ENCODE assay signal across 9 cellular contexts in the genomic region with DNA sequence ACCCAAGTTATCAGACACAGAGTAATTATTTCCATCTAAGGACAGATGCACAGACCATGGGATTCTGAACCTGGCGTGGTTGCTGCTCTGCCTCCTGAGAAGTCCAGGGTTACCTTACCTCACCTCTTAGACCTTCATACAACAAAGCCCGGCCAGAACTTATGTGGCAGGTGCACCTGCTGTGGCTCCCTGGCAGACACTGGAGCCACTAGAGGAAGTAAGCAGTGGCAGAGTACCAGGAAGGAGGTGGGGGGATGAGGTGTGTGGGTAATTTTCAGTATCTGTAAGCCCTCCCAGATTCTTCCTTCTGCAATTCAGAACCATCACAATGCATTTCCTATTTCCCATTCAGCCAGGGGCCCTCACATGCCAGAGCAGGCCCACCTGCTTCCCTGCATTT.
A peak's percentile ranks its signal among the peaks of the same experiment; 100 is the strongest.
DNase-seq lines count a peak whose midpoint lies in the region; ATAC-seq, FAIRE-seq and TF ChIP-seq lines count a peak whose summit lies in the region.
"Had no signal": no experiment of that assay in that cellular context is flagged by ENCODE, and none has a peak within 500 bp of the region (broad histone marks: within the 10 kb centered on the region; RNA-seq: fewer than 3 reads in every experiment).

No MANE protein-coding gene starts in this region.

- no peak overlapping the region for H3K27ac Mint-ChIP-seq in stimulated activated naive B cell treated with anti-CD40 and anti-IgM and Interleukin-4, amounts not matched to agents 10 μg/mL and 1 μg/mL and 100 μg/mL, for 72 hours
- H3K27ac Mint-ChIP-seq in CD14-positive monocyte = no peak overlapping the region

- ATAC-seq in activated T-cell treated with anti-CD3 and anti-CD28 coated beads, Interleukin-2, amount 50 U/mL, for 4 hours = no peak
- ATAC-seq in stimulated activated naive B cell treated with anti-CD40 and anti-IgM and Interleukin-4, amounts not matched to agents 10 μg/mL and 1 μg/mL and 100 μg/mL, for 72 hours (replicated peaks) = no peak

- no peaks in the 10 kb centered on the region for H3K36me3 Mint-ChIP-seq in activated T-cell treated with anti-CD3 and anti-CD28 coated beads, Interleukin-2, amount 50 U/mL, for 4 hours (ENCODE audit: insufficient read depth)
- peaks cover 0 to 1% of the 10 kb centered on the region in 2 donors for H3K36me3 Mint-ChIP-seq in stimulated activated naive B cell treated with anti-CD40 and anti-IgM and Interleukin-4, amounts not matched to agents 10 μg/mL and 1 μg/mL and 100 μg/mL, for 72 hours
- H3K36me3 Mint-ChIP-seq in CD14-positive monocyte = peaks cover 0 to 15% of the 10 kb centered on the region in 2 donors

- no peaks in the 10 kb centered on the region for H3K27me3 Mint-ChIP-seq in activated T-cell treated with anti-CD3 and anti-CD28 coated beads, Interleukin-2, amount 50 U/mL, for 4 hours (ENCODE audit: low read depth)
- H3K27me3 Mint-ChIP-seq in stimulated activated naive B cell treated with anti-CD40 and anti-IgM and Interleukin-4, amounts not matched to agents 10 μg/mL and 1 μg/mL and 100 μg/mL, for 72 hours = no peaks in the 10 kb centered on the region
- peaks cover 81 to 93% (median 88%) of the 10 kb centered on the region in 3 donors for H3K27me3 Mint-ChIP-seq in CD14-positive monocyte (ENCODE audit: low read depth in 3 of 3)

- no peak overlapping the region for H3K27ac ChIP-seq in coronary artery
- peak overlapping the region in 1 of 2 donors; percentile 42 for H3K27ac ChIP-seq in small intestine (ENCODE audit: low read depth in 1 of 2, low read length in 1 of 2)
- H3K27ac ChIP-seq in WERI-Rb-1 = no peak overlapping the region

- H3K4me3 ChIP-seq in coronary artery = no peak overlapping the region
- H3K4me3 ChIP-seq in small intestine (ENCODE audit: low read depth in 1 of 2, low read length in 2 of 2) = no peak overlapping the region
- H3K4me3 ChIP-seq in WERI-Rb-1 (ENCODE audit: low read depth, low read length) = no peak overlapping the region

- 9 to 55% (median 32%) methylated on average over 2 of the region's 2 CpGs for WGBS in small intestine, 3 donors

- DNase-seq in activated T-cell treated with anti-CD3 and anti-CD28 coated beads, Interleukin-2, amount 50 U/mL, for 4 hours = no peak
- DNase-seq in activated T-cell treated with anti-CD3 and anti-CD28 coated beads for 4 hours (no peak), NCI-H2196 treated with DMSO at 0.1 percent for 48 hours (lab: John Stamatoyannopoulos, UW; ENCODE audit: unreplicated experiment) (peak; percentile 45), coronary artery (ENCODE audit: low spot score) (peak; percentile 38), small intestine (peak; percentile 27), WERI-Rb-1 (no peak), CD14-positive monocyte (ENCODE audit: low spot score) (no peak)
- DNase-seq in stimulated activated naive B cell treated with anti-CD40 and anti-IgM and Interleukin-4, amounts not matched to agents 10 μg/mL and 1 μg/mL and 100 μg/mL, for 72 hours = no peak
- DNase-seq: BE2C had no signal

- H3K9me3 ChIP-seq in small intestine (ENCODE audit: control insufficient read depth, low read depth) = no peaks in the 10 kb centered on the region
- H3K9me3 ChIP-seq in WERI-Rb-1 (ENCODE audit: severe bottlenecking) = no peaks in the 10 kb centered on the region
- H3K9me3 ChIP-seq: BE2C had no signal

- FAIRE-seq in small intestine (lab: Jason Lieb, UNC) = no peak

- peaks cover 2 to 5% of the 10 kb centered on the region in 2 donors for H3K4me1 ChIP-seq in small intestine (ENCODE audit: control insufficient read depth in 2 of 2, insufficient read depth in 1 of 2, low read depth in 1 of 2, low read length in 1 of 2)
- H3K4me1 ChIP-seq: BE2C had no signal

- H3K27me3 ChIP-seq in small intestine (ENCODE audit: control insufficient read depth in 2 of 2, insufficient read depth in 2 of 2, low read length in 2 of 2) = no peaks in the 10 kb centered on the region
- H3K27me3 ChIP-seq in WERI-Rb-1 (ENCODE audit: insufficient read depth, low read depth, severe bottlenecking) = no peaks in the 10 kb centered on the region

- TF ChIP-seq CTCF in coronary artery (IDR thresholded peaks at IDR 0.05) (no peak), WERI-Rb-1 (IDR thresholded peaks at IDR 0.05; ENCODE audit: low read depth, low read length) (no peak), CD14-positive monocyte (IDR thresholded peaks at IDR 0.05) (no peak)

- no peaks in the 10 kb centered on the region for H3K9me3 Mint-ChIP-seq in activated T-cell treated with anti-CD3 and anti-CD28 coated beads, Interleukin-2, amount 50 U/mL, for 4 hours
- no peaks in the 10 kb centered on the region for H3K9me3 Mint-ChIP-seq in stimulated activated naive B cell treated with anti-CD40 and anti-IgM and Interleukin-4, amounts not matched to agents 10 μg/mL and 1 μg/mL and 100 μg/mL, for 72 hours
- peaks cover 0 to 26% (median 18%) of the 10 kb centered on the region in 7 donors for H3K9me3 Mint-ChIP-seq in CD14-positive monocyte

- peaks cover 52% of the 10 kb centered on the region for H3K4me1 Mint-ChIP-seq in activated T-cell treated with anti-CD3 and anti-CD28 coated beads, Interleukin-2, amount 50 U/mL, for 4 hours (ENCODE audit: low read depth)
- H3K4me1 Mint-ChIP-seq in stimulated activated naive B cell treated with anti-CD40 and anti-IgM and Interleukin-4, amounts not matched to agents 10 μg/mL and 1 μg/mL and 100 μg/mL, for 72 hours = peaks cover 24 to 35% of the 10 kb centered on the region in 2 donors
- peaks cover 13% of the 10 kb centered on the region for H3K4me1 Mint-ChIP-seq in CD14-positive monocyte

- intact Hi-C loops in CD14-positive monocyte (cut with micrococcal nuclease) = no loop called here

- peak overlapping the region; percentile 86 for H3K4me3 Mint-ChIP-seq in activated T-cell treated with anti-CD3 and anti-CD28 coated beads, Interleukin-2, amount 50 U/mL, for 4 hours
- no peak overlapping the region for H3K4me3 Mint-ChIP-seq in stimulated activated naive B cell treated with anti-CD40 and anti-IgM and Interleukin-4, amounts not matched to agents 10 μg/mL and 1 μg/mL and 100 μg/mL, for 72 hours
- peak overlapping the region in 1 of 2 donors; percentile 66 for H3K4me3 Mint-ChIP-seq in CD14-positive monocyte

- H3K36me3 ChIP-seq in small intestine (ENCODE audit: control insufficient read depth in 2 of 2, insufficient read depth in 2 of 2, low read length in 2 of 2) = no peaks in the 10 kb centered on the region
- H3K36me3 ChIP-seq in WERI-Rb-1 = peaks cover 9% of the 10 kb centered on the region
- H3K36me3 ChIP-seq: BE2C had no signal

Comparison
In these comparisons a context has a peak if more than half of its experiments do, and no peak if none do; other contexts are left out.
1. DNase-seq: peak in NCI-H2196 treated with DMSO at 0.1 percent for 48 hours (single experiment), coronary artery (single experiment) and small intestine (single experiment); none in activated T-cell treated with anti-CD3 and anti-CD28 coated beads, Interleukin-2, amount 50 U/mL, for 4 hours (single experiment), activated T-cell treated with anti-CD3 and anti-CD28 coated beads for 4 hours (single experiment), stimulated activated naive B cell treated with anti-CD40 and anti-IgM and Interleukin-4, amounts not matched to agents 10 μg/mL and 1 μg/mL and 100 μg/mL, for 72 hours (single experiment), WERI-Rb-1 (single experiment) and CD14-positive monocyte (single experiment).